ENCODE assay signal across 28 cellular contexts in the genomic region with DNA sequence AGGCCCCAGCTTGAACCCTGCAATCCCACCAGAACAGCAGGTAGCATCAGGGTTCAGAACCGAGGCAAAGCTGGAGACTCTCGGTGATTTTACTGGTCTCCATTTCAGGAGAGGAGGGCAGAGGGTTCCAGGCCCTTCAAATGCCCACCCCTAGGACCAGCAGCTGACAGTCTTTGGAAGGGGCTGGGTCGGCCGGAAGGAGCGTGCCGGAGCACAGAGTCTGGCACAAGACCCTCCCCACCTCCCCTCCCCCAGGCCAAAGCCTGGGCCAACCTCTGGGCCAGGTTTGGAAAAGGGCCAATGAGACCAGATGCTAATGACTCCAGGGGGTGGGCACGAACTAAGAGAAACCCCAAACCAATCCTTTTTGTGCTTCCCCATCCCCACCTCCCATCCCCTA. TPM values are rescaled to one million over a fixed set of nuclear protein-coding genes. Genes with fewer than 3 reads are reported as not detected.
"Had no signal": no experiment of that assay in that cellular context is flagged by ENCODE, and none has a peak within 500 bp of the region (broad histone marks: within the 10 kb centered on the region; RNA-seq: fewer than 3 reads in every experiment).

No MANE protein-coding gene starts in this region.

- H3K4me1 ChIP-seq: foreskin keratinocyte had no signal

- H3K36me3 ChIP-seq: adrenal gland, brain microvascular endothelial cell, colonic mucosa, esophagus muscularis mucosa, gastrocnemius medialis, heart left ventricle, WERI-Rb-1 had no signal

- ATAC-seq: activated CD4-positive, CD25-positive, alpha-beta regulatory T cell treated with anti-CD3 and anti-CD28 coated beads, Interleukin-2, amount 50 U/mL, for 24 hours; activated CD8-positive, alpha-beta T cell treated with anti-CD3 and anti-CD28 coated beads for 36 hours; activated naive CD8-positive, alpha-beta T cell treated with anti-CD3 and anti-CD28 coated beads, Interleukin-2, amount 50 U/mL, for 24 hours; activated T-cell treated with anti-CD3 and anti-CD28 coated beads, Interleukin-2, amount 50 U/mL, for 4 hours; activated T-helper 17 cell treated with anti-CD3 and anti-CD28 coated beads, Interleukin-2, amount 50 U/mL, for 72 hours; effector memory CD8-positive, alpha-beta T cell; foreskin keratinocyte; gastrocnemius medialis; heart left ventricle; T-helper 17 cell had no signal

- H3K9me3 ChIP-seq: adrenal gland, colonic mucosa, esophagus muscularis mucosa, gastrocnemius medialis, heart left ventricle had no signal

- H3K27ac ChIP-seq: brain microvascular endothelial cell, colonic mucosa, esophagus muscularis mucosa, foreskin keratinocyte, gastrocnemius medialis, heart left ventricle, WERI-Rb-1 had no signal

- H3K4me3 ChIP-seq: adrenal gland, colonic mucosa, esophagus muscularis mucosa, gastrocnemius medialis, heart left ventricle had no signal

- DNase-seq: activated B cell treated with CpG ODN at 0.5 μM for 24 hours; activated CD4-positive, alpha-beta T cell treated with anti-CD3 and anti-CD28 coated beads for 48 hours; activated CD4-positive, alpha-beta T cell treated with anti-CD3 and anti-CD28 coated beads, Interleukin-2, amount 50 U/mL, for 1 hour; activated CD4-positive, alpha-beta T cell treated with anti-CD3 and anti-CD28 coated beads, Interleukin-2, amount 50 U/mL, for 48 hours; activated CD8-positive, alpha-beta memory T cell treated with anti-CD3 and anti-CD28 coated beads for 24 hours; activated CD8-positive, alpha-beta T cell treated with anti-CD3 and anti-CD28 coated beads for 36 hours; activated effector memory CD4-positive, alpha-beta T cell treated with Interleukin-2 at 50 U/mL for 16 hours; activated naive CD4-positive, alpha-beta T cell treated with anti-CD3 and anti-CD28 coated beads for 36 hours; activated naive CD8-positive, alpha-beta T cell treated with anti-CD3 and anti-CD28 coated beads for 36 hours; activated naive CD8-positive, alpha-beta T cell treated with anti-CD3 and anti-CD28 coated beads, Interleukin-2, amount 50 U/mL, for 24 hours; activated T-cell treated with anti-CD3 and anti-CD28 coated beads, Interleukin-2, amount 50 U/mL, for 4 hours; brain microvascular endothelial cell; colonic mucosa; effector memory CD8-positive, alpha-beta T cell; erythroblast; foreskin keratinocyte; glutamatergic neuron; T-helper 1 cell; T-helper 17 cell; T1000; WERI-Rb-1 had no signal

- H3K27me3 ChIP-seq: adrenal gland, colonic mucosa had no signal

RNA-seq across cellular contexts. Expression of a gene that starts 44.2 kb away (rescaled TPM):
- total RNA-seq: bronchial epithelial cell, foreskin keratinocyte, gastrocnemius medialis had no signal
- polyA plus RNA-seq: foreskin keratinocyte had no signal
